Comparison of ENCODE assay signal across 16 cellular contexts in genomic region chr2:205633994-205634393, GRCh38.
"Had no signal": no experiment of that assay in that cellular context is flagged by ENCODE, and none has a peak within 500 bp of the region (broad histone marks: within the 10 kb centered on the region; RNA-seq: fewer than 3 reads in every experiment).

No MANE protein-coding gene starts in this region.

- DNase-seq: activated gamma-delta T cell treated with Interleukin-2 at 50 U/mL for 16 hours; activated T-cell treated with anti-CD3 and anti-CD28 coated beads, Interleukin-2, amount 50 U/mL, for 1 hour; brain microvascular endothelial cell; colonic mucosa; esophagus squamous epithelium; gastrocnemius medialis; head of caudate nucleus; hypothalamus; retina; spleen; stimulated activated CD4-positive, alpha-beta T cell treated with anti-CD3 and anti-CD28 coated beads, Interleukin-4, amount 100 ng/mL, for 1 hour; stimulated activated naive CD4-positive, alpha-beta T cell; T-helper 9 cell; testis had no signal

- H3K27me3 ChIP-seq: ascending aorta, brain microvascular endothelial cell, colonic mucosa, esophagus squamous epithelium, gastrocnemius medialis, spleen, testis, vagina had no signal

- H3K27ac ChIP-seq: ascending aorta, brain microvascular endothelial cell, colonic mucosa, esophagus squamous epithelium, gastrocnemius medialis, spleen, testis, vagina had no signal

- H3K4me1 ChIP-seq: ascending aorta, colonic mucosa, gastrocnemius medialis, spleen, testis, vagina had no signal

- H3K36me3 ChIP-seq: ascending aorta, brain microvascular endothelial cell, colonic mucosa, esophagus squamous epithelium, gastrocnemius medialis, spleen, vagina had no signal

- H3K4me3 ChIP-seq: ascending aorta, colonic mucosa, esophagus squamous epithelium, gastrocnemius medialis, spleen, testis, vagina had no signal

- H3K9me3 ChIP-seq: ascending aorta, colonic mucosa, esophagus squamous epithelium, gastrocnemius medialis, spleen, testis, vagina had no signal
